Comparison of ENCODE assay signal across 23 cellular contexts in genomic region chr1:207878939-207879338, GRCh38. TPM values are rescaled to one million over a fixed set of nuclear protein-coding genes. Genes with fewer than 3 reads are reported as not detected.
"Had no signal": no experiment of that assay in that cellular context is flagged by ENCODE, and none has a peak within 500 bp of the region (broad histone marks: within the 10 kb centered on the region; RNA-seq: fewer than 3 reads in every experiment).

No MANE protein-coding gene starts in this region.

- DNase-seq: activated CD4-positive, alpha-beta memory T cell treated with anti-CD3 and anti-CD28 coated beads, Interleukin-2, amount 10 ng/mL, durations not matched to agents 7 days and 5 days; activated CD4-positive, alpha-beta T cell treated with anti-CD3 and anti-CD28 coated beads for 4 hours; activated CD8-positive, alpha-beta memory T cell treated with anti-CD3 and anti-CD28 coated beads, Interleukin-2, amount 50 U/mL, for 48 hours; activated gamma-delta T cell; anterior cingulate cortex; caudate nucleus; dorsolateral prefrontal cortex; foreskin melanocyte; kidney glomerular epithelial cell; left ventricle myocardium inferior; mammary epithelial cell; occipital lobe; posterior cingulate gyrus; retina; stimulated activated CD4-positive, alpha-beta T cell treated with anti-CD3 and anti-CD28 coated beads, Interleukin-12 subunit alpha, Interleukin-12 subunit beta, amount 100 ng/mL, for 4 hours; stimulated activated CD4-positive, alpha-beta T cell treated with anti-CD3 and anti-CD28 coated beads, Interleukin-2, amount 100 ng/mL, for 24 hours; T-helper 2 cell; trophoblast cell had no signal

- H3K27ac ChIP-seq: dorsolateral prefrontal cortex, left ventricle myocardium inferior, vagina had no signal

- ATAC-seq: WTC11 had no signal

- H3K4me3 ChIP-seq: dorsolateral prefrontal cortex, left ventricle myocardium inferior, vagina had no signal

- H3K36me3 ChIP-seq: left ventricle myocardium inferior, vagina had no signal

- H3K27me3 ChIP-seq: dorsolateral prefrontal cortex, vagina had no signal

- H3K9me3 ChIP-seq: left ventricle myocardium inferior, vagina had no signal

- FAIRE-seq: TTC549 had no signal

RNA-seq across cellular contexts. Expression of gene CD34, which starts 32.0 kb away (rescaled TPM):
- total RNA-seq: epithelial cell of proximal tubule, mammary epithelial cell had no signal
- polyA plus RNA-seq: neural cell had no signal
